Comparison of ENCODE assay signal across 25 cellular contexts in genomic region chr1:217331698-217332097, GRCh38.
"Had no signal": no experiment of that assay in that cellular context is flagged by ENCODE, and none has a peak within 500 bp of the region (broad histone marks: within the 10 kb centered on the region; RNA-seq: fewer than 3 reads in every experiment).

No MANE protein-coding gene starts in this region.

- DNase-seq: activated CD4-positive, alpha-beta T cell treated with anti-CD3 and anti-CD28 coated beads for 4 hours; activated CD8-positive, alpha-beta memory T cell treated with anti-CD3 and anti-CD28 coated beads, Interleukin-2, amount 50 U/mL, for 4 hours; activated CD8-positive, alpha-beta T cell treated with anti-CD3 and anti-CD28 coated beads for 36 hours; activated gamma-delta T cell treated with Interleukin-2 at 50 U/mL for 16 hours; activated naive CD4-positive, alpha-beta T cell treated with anti-CD3 and anti-CD28 coated beads, Interleukin-2, amount 50 U/mL, for 16 hours; activated naive CD8-positive, alpha-beta T cell treated with anti-CD3 and anti-CD28 coated beads, Interleukin-2, amount 10 ng/mL, durations not matched to agents 7 days and 5 days; activated T-cell treated with anti-CD3 and anti-CD28 coated beads, Interleukin-2, amount 50 U/mL, for 72 hours; central memory CD4-positive, alpha-beta T cell; MG63; MV-4-11; NCI-H1436; NCI-H1694 treated with DMSO at 0.1 percent for 48 hours; NCI-H2029 treated with DMSO at 0.1 percent for 48 hours; NCI-H510A; NCI-H526 treated with DMSO at 0.1 percent for 48 hours; OCI-M1; Peyer's patch; SW 1271 had no signal

- H3K9me3 ChIP-seq: adrenal gland, Peyer's patch, SJSA1 had no signal

- H3K9me3 Mint-ChIP-seq: activated T-helper 2 cell treated with anti-CD3 and anti-CD28 coated beads, Interferon-gamma antibody, Interleukin-2, Interleukin-4, amounts not matched to agents 10 μg/mL and 5 μg/mL and 100 μg/mL, durations not matched to agents 14 hours and 24 hours and 36 hours had no signal

- H3K27me3 Mint-ChIP-seq: activated CD8-positive, alpha-beta T cell treated with anti-CD3 and anti-CD28 coated beads for 36 hours; activated naive CD8-positive, alpha-beta T cell treated with anti-CD3 and anti-CD28 coated beads, Interleukin-2, amount 10 ng/mL, durations not matched to agents 7 days and 5 days had no signal

- H3K4me3 ChIP-seq: adrenal gland, breast epithelium, MG63, Peyer's patch, SJSA1 had no signal

- H3K27ac ChIP-seq: adrenal gland, breast epithelium, KMS-11, Peyer's patch, RWPE1, SJSA1 had no signal

- H3K36me3 ChIP-seq: adrenal gland, breast epithelium, MG63, Peyer's patch, SJSA1 had no signal

- H3K4me1 Mint-ChIP-seq: activated naive CD8-positive, alpha-beta T cell treated with anti-CD3 and anti-CD28 coated beads, Interleukin-2, amount 10 ng/mL, durations not matched to agents 7 days and 5 days had no signal

- ATAC-seq: activated CD4-positive, CD25-positive, alpha-beta regulatory T cell treated with anti-CD3 and anti-CD28 coated beads, Interleukin-2, amount 50 U/mL, for 24 hours; activated CD8-positive, alpha-beta T cell treated with anti-CD3 and anti-CD28 coated beads for 36 hours; activated T-cell treated with anti-CD3 and anti-CD28 coated beads, Interleukin-2, amount 50 U/mL, for 72 hours had no signal

- H3K27ac Mint-ChIP-seq: activated CD8-positive, alpha-beta T cell treated with anti-CD3 and anti-CD28 coated beads for 36 hours; activated naive CD8-positive, alpha-beta T cell treated with anti-CD3 and anti-CD28 coated beads, Interleukin-2, amount 10 ng/mL, durations not matched to agents 7 days and 5 days; activated T-cell treated with anti-CD3 and anti-CD28 coated beads, Interleukin-2, amount 50 U/mL, for 72 hours; activated T-helper 2 cell treated with anti-CD3 and anti-CD28 coated beads, Interferon-gamma antibody, Interleukin-2, Interleukin-4, amounts not matched to agents 10 μg/mL and 5 μg/mL and 100 μg/mL, durations not matched to agents 14 hours and 24 hours and 36 hours had no signal

- H3K4me2 ChIP-seq: KMS-11 had no signal

- H3K9ac ChIP-seq: KMS-11 had no signal

- H3K36me3 Mint-ChIP-seq: activated naive CD8-positive, alpha-beta T cell treated with anti-CD3 and anti-CD28 coated beads, Interleukin-2, amount 10 ng/mL, durations not matched to agents 7 days and 5 days had no signal

- H3K4me1 ChIP-seq: adrenal gland, breast epithelium, Peyer's patch, SJSA1 had no signal

- H3K4me3 Mint-ChIP-seq: activated CD8-positive, alpha-beta T cell treated with anti-CD3 and anti-CD28 coated beads for 36 hours; activated naive CD8-positive, alpha-beta T cell treated with anti-CD3 and anti-CD28 coated beads, Interleukin-2, amount 10 ng/mL, durations not matched to agents 7 days and 5 days; activated T-cell treated with anti-CD3 and anti-CD28 coated beads, Interleukin-2, amount 50 U/mL, for 72 hours had no signal

- H3K27me3 ChIP-seq: adrenal gland, breast epithelium, MG63, Peyer's patch, SJSA1 had no signal
